Comparison of ENCODE assay signal across 1 cellular context in genomic region chr7:103119791-103120291, GRCh38.
TF ChIP-seq lines count a peak whose summit lies in the region.

No MANE protein-coding gene starts in this region.

TF ChIP-seq in K562, 482 proteins besides CTCF, POLR2A, EP300 and RAD21 (continued from another document):
- no peak for TF ChIP-seq NCOA6 (IDR thresholded peaks at IDR 0.05)
- peak; percentile 8 to 89 (median 21) for TF ChIP-seq YY1 (IDR thresholded peaks at IDR 0.05; ENCODE audit: borderline replicate concordance in 1 of 3, control insufficient read depth in 1 of 3, extremely low read depth in 1 of 3, insufficient read depth in 3 of 3, insufficient read length in 1 of 3, insufficient replicate concordance in 2 of 3, low read depth in 1 of 3, low read length in 2 of 3)
- peak; percentile 97 for TF ChIP-seq LEF1 (IDR thresholded peaks at IDR 0.05)
- TF ChIP-seq MBD1 (CRISPR knock-in tag; IDR thresholded peaks at IDR 0.05): no peak
- no peak for TF ChIP-seq MTF1 (CRISPR knock-in tag; IDR thresholded peaks at IDR 0.05; ENCODE audit: borderline replicate concordance)
- no peak for TF ChIP-seq RBFOX2 (IDR thresholded peaks at IDR 0.05; ENCODE audit: low read depth, low read length)
- no peak for TF ChIP-seq ZSCAN32 (CRISPR knock-in tag; IDR thresholded peaks at IDR 0.05)
- no peak for TF ChIP-seq ZNF3 (CRISPR knock-in tag; IDR thresholded peaks at IDR 0.05)
- TF ChIP-seq POLR2AphosphoS5 (IDR thresholded peaks at IDR 0.05; ENCODE audit: control insufficient read depth, insufficient read depth, low read depth, low read length): peak; percentile 99
- no peak for TF ChIP-seq ZNF184 (CRISPR knock-in tag; IDR thresholded peaks at IDR 0.05)
- no peak for TF ChIP-seq KLF6 (CRISPR knock-in tag; IDR thresholded peaks at IDR 0.05; ENCODE audit: borderline replicate concordance)
- no peak for TF ChIP-seq CCAR2 (IDR thresholded peaks at IDR 0.05; ENCODE audit: low read depth, low read length)
- TF ChIP-seq, protein P1, sequence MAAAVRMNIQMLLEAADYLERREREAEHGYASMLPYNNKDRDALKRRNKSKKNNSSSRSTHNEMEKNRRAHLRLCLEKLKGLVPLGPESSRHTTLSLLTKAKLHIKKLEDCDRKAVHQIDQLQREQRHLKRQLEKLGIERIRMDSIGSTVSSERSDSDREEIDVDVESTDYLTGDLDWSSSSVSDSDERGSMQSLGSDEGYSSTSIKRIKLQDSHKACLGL (CRISPR knock-in tag; IDR thresholded peaks at IDR 0.05; ENCODE audit: borderline replicate concordance, poor library complexity, severe bottlenecking): no peak
- TF ChIP-seq ZNF12 (CRISPR knock-in tag; IDR thresholded peaks at IDR 0.05): peak; percentile 75; the same call in 1 of the 2 replicates
- TF ChIP-seq, protein P2, sequence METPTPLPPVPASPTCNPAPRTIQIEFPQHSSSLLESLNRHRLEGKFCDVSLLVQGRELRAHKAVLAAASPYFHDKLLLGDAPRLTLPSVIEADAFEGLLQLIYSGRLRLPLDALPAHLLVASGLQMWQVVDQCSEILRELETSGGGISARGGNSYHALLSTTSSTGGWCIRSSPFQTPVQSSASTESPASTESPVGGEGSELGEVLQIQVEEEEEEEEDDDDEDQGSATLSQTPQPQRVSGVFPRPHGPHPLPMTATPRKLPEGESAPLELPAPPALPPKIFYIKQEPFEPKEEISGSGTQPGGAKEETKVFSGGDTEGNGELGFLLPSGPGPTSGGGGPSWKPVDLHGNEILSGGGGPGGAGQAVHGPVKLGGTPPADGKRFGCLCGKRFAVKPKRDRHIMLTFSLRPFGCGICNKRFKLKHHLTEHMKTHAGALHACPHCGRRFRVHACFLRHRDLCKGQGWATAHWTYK (CRISPR knock-in tag; IDR thresholded peaks at IDR 0.05): peak; percentile 40
- peak; percentile 49; the same call in 1 of the 2 replicates for TF ChIP-seq NFE2 (IDR thresholded peaks at IDR 0.05; ENCODE audit: low read depth)
- TF ChIP-seq TBP (optimal IDR thresholded peaks at IDR 0.05; ENCODE audit: low read depth, low read length): peak; percentile 54
- TF ChIP-seq RNF2 (IDR thresholded peaks at IDR 0.05): peak; percentile 96
- peak; percentile 47; the same call in 1 of the 2 replicates for TF ChIP-seq CEBPG (CRISPR knock-in tag; IDR thresholded peaks at IDR 0.05)
- peak in 1 of 2 experiments; percentile 78; a peak in 2 of 4 replicates for TF ChIP-seq CEBPG (tag; conservative IDR thresholded peaks at IDR 0.05 in 1 of 2, IDR thresholded peaks at IDR 0.05 in 1 of 2)
- TF ChIP-seq SPI1 (IDR thresholded peaks at IDR 0.05; ENCODE audit: borderline replicate concordance, low read depth, low read length): no peak
- TF ChIP-seq ELF1 (tag; IDR thresholded peaks at IDR 0.05): no peak
- TF ChIP-seq SIX5 (IDR thresholded peaks at IDR 0.05; ENCODE audit: borderline replicate concordance in 1 of 2, insufficient read depth in 1 of 2, low read depth in 1 of 2, low read length in 2 of 2): no peak
- peak; percentile 91 for TF ChIP-seq DMBX1 (CRISPR knock-in tag; IDR thresholded peaks at IDR 0.05; ENCODE audit: borderline replicate concordance)
- no peak for TF ChIP-seq ZNF436 (CRISPR knock-in tag; IDR thresholded peaks at IDR 0.05)
- TF ChIP-seq ZNF408 (CRISPR knock-in tag; IDR thresholded peaks at IDR 0.05; ENCODE audit: low read depth): no peak
- no peak for TF ChIP-seq ZNF695 (CRISPR knock-in tag; IDR thresholded peaks at IDR 0.05)
- no peak for TF ChIP-seq CREBBP (IDR thresholded peaks at IDR 0.05; ENCODE audit: low read depth, low read length)
- TF ChIP-seq RBM17 (IDR thresholded peaks at IDR 0.05; ENCODE audit: borderline replicate concordance, low read depth, low read length): no peak
- TF ChIP-seq POLR2G (IDR thresholded peaks at IDR 0.05; ENCODE audit: low read depth, low read length): no peak
- peak; percentile 39; the same call in 1 of the 2 replicates for TF ChIP-seq CHD2 (IDR thresholded peaks at IDR 0.05; ENCODE audit: low read depth, low read length)
- TF ChIP-seq CHD7 (IDR thresholded peaks at IDR 0.05; ENCODE audit: low read depth, low read length): no peak
- TF ChIP-seq DNMT1 (IDR thresholded peaks at IDR 0.05): no peak
- no peak for TF ChIP-seq ADNP (tag; IDR thresholded peaks at IDR 0.05)
- TF ChIP-seq MTA1 (IDR thresholded peaks at IDR 0.05; ENCODE audit: borderline replicate concordance): peak; percentile 86; the same call in 1 of the 2 replicates
- TF ChIP-seq HINFP (tag; conservative IDR thresholded peaks at IDR 0.05; ENCODE audit: low read depth): no peak
- TF ChIP-seq IRF2 (CRISPR knock-in tag; IDR thresholded peaks at IDR 0.05): no peak
- TF ChIP-seq MAFK (IDR thresholded peaks at IDR 0.05; ENCODE audit: low read length): no peak
- peak; percentile 84; the same call in 1 of the 2 replicates for TF ChIP-seq ZNF511 (CRISPR knock-in tag; IDR thresholded peaks at IDR 0.05)
- TF ChIP-seq, protein P3, sequence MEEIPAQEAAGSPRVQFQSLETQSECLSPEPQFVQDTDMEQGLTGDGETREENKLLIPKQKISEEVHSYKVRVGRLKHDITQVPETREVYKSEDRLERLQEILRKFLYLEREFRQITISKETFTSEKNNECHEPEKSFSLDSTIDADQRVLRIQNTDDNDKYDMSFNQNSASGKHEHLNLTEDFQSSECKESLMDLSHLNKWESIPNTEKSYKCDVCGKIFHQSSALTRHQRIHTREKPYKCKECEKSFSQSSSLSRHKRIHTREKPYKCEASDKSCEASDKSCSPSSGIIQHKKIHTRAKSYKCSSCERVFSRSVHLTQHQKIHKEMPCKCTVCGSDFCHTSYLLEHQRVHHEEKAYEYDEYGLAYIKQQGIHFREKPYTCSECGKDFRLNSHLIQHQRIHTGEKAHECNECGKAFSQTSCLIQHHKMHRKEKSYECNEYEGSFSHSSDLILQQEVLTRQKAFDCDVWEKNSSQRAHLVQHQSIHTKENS (CRISPR knock-in tag; IDR thresholded peaks at IDR 0.05): no peak
- TF ChIP-seq, protein P4, sequence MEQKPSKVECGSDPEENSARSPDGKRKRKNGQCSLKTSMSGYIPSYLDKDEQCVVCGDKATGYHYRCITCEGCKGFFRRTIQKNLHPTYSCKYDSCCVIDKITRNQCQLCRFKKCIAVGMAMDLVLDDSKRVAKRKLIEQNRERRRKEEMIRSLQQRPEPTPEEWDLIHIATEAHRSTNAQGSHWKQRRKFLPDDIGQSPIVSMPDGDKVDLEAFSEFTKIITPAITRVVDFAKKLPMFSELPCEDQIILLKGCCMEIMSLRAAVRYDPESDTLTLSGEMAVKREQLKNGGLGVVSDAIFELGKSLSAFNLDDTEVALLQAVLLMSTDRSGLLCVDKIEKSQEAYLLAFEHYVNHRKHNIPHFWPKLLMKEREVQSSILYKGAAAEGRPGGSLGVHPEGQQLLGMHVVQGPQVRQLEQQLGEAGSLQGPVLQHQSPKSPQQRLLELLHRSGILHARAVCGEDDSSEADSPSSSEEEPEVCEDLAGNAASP (IDR thresholded peaks at IDR 0.05): no peak
- no peak for TF ChIP-seq HMG20B (CRISPR knock-in tag; IDR thresholded peaks at IDR 0.05)
TF ChIP-seq in K562: peak in this region for 181.
